In the genomic region with DNA sequence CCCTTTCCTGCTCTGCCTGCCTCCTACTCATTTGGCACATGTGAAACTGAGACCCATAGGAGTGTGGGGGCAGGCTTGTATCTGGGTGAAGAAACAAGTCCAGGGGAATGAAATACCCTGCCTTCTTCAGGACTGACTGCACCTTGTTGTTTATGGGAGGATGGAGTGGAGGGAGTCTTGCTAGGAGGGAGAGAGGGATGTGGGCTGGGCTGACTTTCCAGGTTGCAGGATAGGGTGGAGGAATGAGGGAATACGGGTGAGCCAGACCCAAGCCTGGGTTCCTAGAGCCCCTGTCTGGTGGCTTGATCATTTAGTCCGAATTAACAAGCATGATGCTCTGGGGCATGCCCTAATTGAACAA, we compare ENCODE assay signal across 8 cellular contexts. TPM values are rescaled to one million over a fixed set of nuclear protein-coding genes. Genes with fewer than 3 reads are reported as not detected.
DNase-seq lines count a peak whose midpoint lies in the region; ATAC-seq and TF ChIP-seq lines count a peak whose summit lies in the region.

No MANE protein-coding gene starts in this region.

- H3K36me3 Mint-ChIP-seq in MCF 10A (ENCODE audit: insufficient read depth, unreplicated experiment) = peaks cover under 1% of the 10 kb centered on the region

- TF ChIP-seq CTCF in right atrium auricular region (IDR thresholded peaks at IDR 0.05) = no peak
- TF ChIP-seq CTCF in MCF 10A (IDR thresholded peaks at IDR 0.05; ENCODE audit: unreplicated experiment) = no peak

- DNase-seq in right atrium auricular region (ENCODE audit: low spot score) (no peak), Right ventricle myocardium inferior (ENCODE audit: missing footprints) (no peak), MCF 10A (ENCODE audit: unreplicated experiment) (peak; percentile 51), T-helper 2 cell (no peak), CD1c-positive myeloid dendritic cell (ENCODE audit: extremely low spot score) (no peak), iPS-NIHi11 (ENCODE audit: low spot score) (no peak), NCI-H1092 treated with DMSO at 0.1 percent for 48 hours (lab: John Stamatoyannopoulos, UW) (no peak)

- ATAC-seq in Right ventricle myocardium inferior = no peak

- intact Hi-C loops in Right ventricle myocardium inferior (cut with DNase I) = loop anchor here (2.0 kb wide), 1 partner anchor 35 kb away; no protein-coding TSS in a partner anchor
- intact Hi-C loops in MCF 10A (cut with micrococcal nuclease) = no loop called here

- H3K27ac ChIP-seq in right atrium auricular region = peak overlapping the region; percentile 94 to 97
- peak overlapping the region; percentile 79 for H3K27ac ChIP-seq in muscle layer of colon (ENCODE audit: low read depth, low read length)

- H3K4me1 Mint-ChIP-seq in MCF 10A (ENCODE audit: insufficient read depth, unreplicated experiment) = peaks cover 30% of the 10 kb centered on the region

- no peaks in the 10 kb centered on the region for H3K9me3 Mint-ChIP-seq in MCF 10A (ENCODE audit: unreplicated experiment)

- H3K4me1 ChIP-seq in right atrium auricular region (peaks cover 0 to 85% of the 10 kb centered on the region in 2 donors), muscle layer of colon (ENCODE audit: insufficient read depth, low read length) (peaks cover 72% of the 10 kb centered on the region)

- H3K4me3 Mint-ChIP-seq in MCF 10A (ENCODE audit: unreplicated experiment) = peak overlapping the region; percentile 87

- H3K9me3 ChIP-seq in right atrium auricular region (no peaks in the 10 kb centered on the region), muscle layer of colon (ENCODE audit: low read length) (no peaks in the 10 kb centered on the region)

- peak overlapping the region; percentile 27 for H3K9ac ChIP-seq in muscle layer of colon (ENCODE audit: low read length)

- H3K36me3 ChIP-seq in right atrium auricular region = no peaks in the 10 kb centered on the region
- no peaks in the 10 kb centered on the region for H3K36me3 ChIP-seq in muscle layer of colon (ENCODE audit: insufficient read depth, low read length)

- POLR2A ChIA-PET in MCF 10A (lab: Yijun Ruan, JAX) = interaction anchor here (0.7 to 5.3 kb wide), 5 partner anchors 9 to 90 kb away, joined by 3 to 97 read pairs (median 5); a partner anchor contains a TSS

- CTCF ChIA-PET in MCF 10A (lab: Yijun Ruan, JAX) = interaction anchor here (0.6 to 4.1 kb wide), 6 partner anchors 8 to 136 kb away, joined by 3 to 28 read pairs (median 4); no protein-coding TSS in a partner anchor

- no peaks in the 10 kb centered on the region for H3K27me3 Mint-ChIP-seq in MCF 10A (ENCODE audit: insufficient read depth, unreplicated experiment)

- H3K27ac Mint-ChIP-seq in MCF 10A (ENCODE audit: low read depth, unreplicated experiment) = peak overlapping the region; percentile 33

- H3K4me3 ChIP-seq in right atrium auricular region (peak overlapping the region in 1 of 2 donors; percentile 94), muscle layer of colon (ENCODE audit: low read depth in 1 of 2, low read length in 2 of 2) (peak overlapping the region in 1 of 2 donors; percentile 80)

- BruUV-seq in MCF 10A (replicated peaks; lab: Mats Ljungman, UMichigan) = no TSS peak

- no peaks in the 10 kb centered on the region for H3K27me3 ChIP-seq in right atrium auricular region
- peaks cover 0 to 16% of the 10 kb centered on the region in 2 donors for H3K27me3 ChIP-seq in muscle layer of colon (ENCODE audit: control insufficient read depth in 1 of 2, insufficient read depth in 2 of 2, low read length in 2 of 2)

RNA-seq across cellular contexts. Expression of a gene that starts 3.3 kb away (rescaled TPM):
- total RNA-seq in right atrium auricular region = 10 to 100 TPM; 57.9 to 59.5 TPM
- total RNA-seq in Right ventricle myocardium inferior = 74.1 TPM
- total RNA-seq in MCF 10A (2022) = 7.8 and 10.9 TPM in 2 replicates
